Comparison of ENCODE assay signal across 8 cellular contexts in the genomic region with DNA sequence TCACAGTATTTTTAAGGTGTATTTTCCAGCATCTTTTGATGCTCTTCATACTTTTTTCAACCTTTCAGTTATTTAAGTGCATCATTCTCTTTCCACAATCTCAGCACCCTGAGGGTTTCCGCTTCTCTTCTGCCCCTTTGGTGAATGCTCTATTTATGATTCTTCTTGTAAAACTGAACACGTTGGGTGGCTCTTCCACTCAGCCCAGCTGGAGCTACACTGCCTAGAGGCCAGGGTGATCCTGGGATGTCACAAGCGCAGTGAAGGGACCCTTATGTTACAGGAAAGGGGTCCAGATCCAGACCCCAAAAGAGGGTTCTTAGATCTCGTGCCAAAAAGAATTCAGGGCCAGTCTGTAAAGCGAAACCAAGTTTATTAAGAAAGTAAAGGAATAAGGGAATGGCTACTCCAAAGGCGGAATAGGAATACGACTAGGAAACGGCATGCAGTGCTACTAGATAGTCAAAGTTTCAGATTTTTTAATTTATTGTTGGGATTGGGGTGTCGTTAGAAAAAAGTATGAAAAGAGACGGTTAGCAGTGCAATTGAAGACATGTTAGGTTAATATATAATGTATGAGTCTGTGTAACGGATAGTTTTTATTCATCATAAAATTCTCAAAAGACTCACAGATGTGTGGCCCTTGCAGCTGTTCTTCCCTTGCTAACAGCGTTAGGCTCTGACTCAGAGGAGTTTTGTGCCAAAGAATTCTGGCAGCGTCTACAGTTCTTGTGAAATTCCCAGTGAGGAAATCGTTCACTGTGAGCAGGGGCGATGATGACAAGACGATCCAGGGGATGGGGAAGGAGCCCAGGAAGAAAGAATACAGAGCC. TPM values are rescaled to one million over a fixed set of nuclear protein-coding genes. Genes with fewer than 3 reads are reported as not detected.
DNase-seq lines count a peak whose midpoint lies in the region; TF ChIP-seq lines count a peak whose summit lies in the region.

No MANE protein-coding gene starts in this region.

- POLR2A ChIA-PET in HEK293 (lab: Yijun Ruan, JAX) = no interaction called here

- peak in 43 of 56 donors; percentile 3 to 84 (median 45) for DNase-seq in amygdala (lab: John Stamatoyannopoulos, UW)
- peak; percentile 93 for DNase-seq in right atrium auricular region (ENCODE audit: low spot score)
- peak; percentile 87 for DNase-seq in smooth muscle cell of the brain vasculature (ENCODE audit: low read depth, low spot score)
- DNase-seq in NCI-H2107 (lab: John Stamatoyannopoulos, UW) = no peak
- DNase-seq in NCI-H524 (lab: John Stamatoyannopoulos, UW) = no peak
- DNase-seq in stimulated activated CD4-positive, alpha-beta T cell treated with anti-CD3 and anti-CD28 coated beads, Interleukin-1b, Interleukin-23, amount 100 ng/mL, for 48 hours = no peak
- no peak for DNase-seq in effector memory CD4-positive, alpha-beta T cell

- H3K27me3 ChIP-seq in right atrium auricular region = no peaks in the 10 kb centered on the region
- H3K27me3 ChIP-seq in effector memory CD4-positive, alpha-beta T cell (replicated peaks; ENCODE audit: control insufficient read depth, insufficient read depth, low read length, poor library complexity, severe bottlenecking) = no peaks in the 10 kb centered on the region

- H3K9me3 ChIP-seq in HEK293 (ENCODE audit: control insufficient read depth, insufficient read depth, low read depth, low read length) (no peaks in the 10 kb centered on the region), right atrium auricular region (no peaks in the 10 kb centered on the region)
- no peaks in the 10 kb centered on the region for H3K9me3 ChIP-seq in effector memory CD4-positive, alpha-beta T cell (ENCODE audit: control insufficient read depth, low read length)

- CTCF ChIA-PET in HEK293 (lab: Yijun Ruan, JAX) = interaction anchor here (0.6 to 1.2 kb wide), 2 partner anchors 11 to 42 kb away, joined by 3 to 4 read pairs; no protein-coding TSS in a partner anchor

- H3K36me3 ChIP-seq in HEK293 (ENCODE audit: control insufficient read depth in 2 of 2, insufficient read depth in 1 of 2, low read length in 2 of 2) (no peaks in the 10 kb centered on the region), right atrium auricular region (no peaks in the 10 kb centered on the region)
- no peaks in the 10 kb centered on the region for H3K36me3 ChIP-seq in effector memory CD4-positive, alpha-beta T cell (ENCODE audit: control insufficient read depth, insufficient read depth, low read length)

- H3K27ac ChIP-seq in HEK293 (ENCODE audit: extremely low read depth, low read depth, low read length) (no peak overlapping the region), right atrium auricular region (peak overlapping the region; percentile 65 to 72)
- no peak overlapping the region for H3K27ac ChIP-seq in effector memory CD4-positive, alpha-beta T cell (ENCODE audit: insufficient read depth, low read length, poor library complexity, severe bottlenecking)

- H3K4me1 ChIP-seq in HEK293 (ENCODE audit: control insufficient read depth, insufficient read depth, low read length) (no peaks in the 10 kb centered on the region), right atrium auricular region (peaks cover 0 to 10% of the 10 kb centered on the region in 2 donors)
- H3K4me1 ChIP-seq in effector memory CD4-positive, alpha-beta T cell (ENCODE audit: control insufficient read depth, insufficient read depth, low read length, poor library complexity, severe bottlenecking) = no peaks in the 10 kb centered on the region

- H3K4me3 ChIP-seq in HEK293 (ENCODE audit: low read depth, low read length) (no peak overlapping the region), right atrium auricular region (peak overlapping the region in 1 of 2 donors; percentile 13)
- no peak overlapping the region for H3K4me3 ChIP-seq in effector memory CD4-positive, alpha-beta T cell (ENCODE audit: insufficient read depth, low read depth, low read length, poor library complexity, severe bottlenecking)

- TF ChIP-seq CTCF in HEK293 (tag by site-specific recombination; IDR thresholded peaks at IDR 0.05) = no peak
- TF ChIP-seq CTCF in right atrium auricular region (IDR thresholded peaks at IDR 0.05) = no peak

TF ChIP-seq in HEK293, 187 proteins besides CTCF, POLR2A, EP300 and RAD21:
- TF ChIP-seq MYNN (tag by site-specific recombination; IDR thresholded peaks at IDR 0.05; ENCODE audit: borderline replicate concordance) (no peak), ZBTB20 (tag by site-specific recombination; IDR thresholded peaks at IDR 0.05) (peak; percentile 58; the same call in 1 of the 2 replicates), ZNF548 (tag by site-specific recombination; IDR thresholded peaks at IDR 0.05) (no peak), MZF1 (tag by site-specific recombination; IDR thresholded peaks at IDR 0.05; ENCODE audit: borderline replicate concordance) (no peak), ZNF626 (tag by site-specific recombination; IDR thresholded peaks at IDR 0.05) (no peak)
- TF ChIP-seq, protein P1, sequence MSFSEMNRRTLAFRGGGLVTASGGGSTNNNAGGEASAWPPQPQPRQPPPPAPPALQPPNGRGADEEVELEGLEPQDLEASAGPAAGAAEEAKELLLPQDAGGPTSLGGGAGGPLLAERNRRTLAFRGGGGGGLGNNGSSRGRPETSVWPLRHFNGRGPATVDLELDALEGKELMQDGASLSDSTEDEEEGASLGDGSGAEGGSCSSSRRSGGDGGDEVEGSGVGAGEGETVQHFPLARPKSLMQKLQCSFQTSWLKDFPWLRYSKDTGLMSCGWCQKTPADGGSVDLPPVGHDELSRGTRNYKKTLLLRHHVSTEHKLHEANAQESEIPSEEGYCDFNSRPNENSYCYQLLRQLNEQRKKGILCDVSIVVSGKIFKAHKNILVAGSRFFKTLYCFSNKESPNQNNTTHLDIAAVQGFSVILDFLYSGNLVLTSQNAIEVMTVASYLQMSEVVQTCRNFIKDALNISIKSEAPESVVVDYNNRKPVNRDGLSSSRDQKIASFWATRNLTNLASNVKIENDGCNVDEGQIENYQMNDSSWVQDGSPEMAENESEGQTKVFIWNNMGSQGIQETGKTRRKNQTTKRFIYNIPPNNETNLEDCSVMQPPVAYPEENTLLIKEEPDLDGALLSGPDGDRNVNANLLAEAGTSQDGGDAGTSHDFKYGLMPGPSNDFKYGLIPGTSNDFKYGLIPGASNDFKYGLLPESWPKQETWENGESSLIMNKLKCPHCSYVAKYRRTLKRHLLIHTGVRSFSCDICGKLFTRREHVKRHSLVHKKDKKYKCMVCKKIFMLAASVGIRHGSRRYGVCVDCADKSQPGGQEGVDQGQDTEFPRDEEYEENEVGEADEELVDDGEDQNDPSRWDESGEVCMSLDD (tag by site-specific recombination; IDR thresholded peaks at IDR 0.05) = no peak

RNA-seq across cellular contexts. Expression of a gene that starts 14.4 kb away (rescaled TPM):
- total RNA-seq in right atrium auricular region = not detected

RNA-seq across cellular contexts. Expression of a gene that starts 34.6 kb away (rescaled TPM):
- 10 to 100 TPM in 1 of 2 donors, 1 to 10 TPM in 1; 7.5 to 10.1 TPM for total RNA-seq in right atrium auricular region

RNA-seq across cellular contexts. Expression of a gene that starts 46.7 kb away (rescaled TPM):
- total RNA-seq in right atrium auricular region = 10 to 100 TPM; 28.8 to 37.4 TPM

Comparison
In these comparisons a context has a peak if more than half of its experiments do, and no peak if none do; other contexts are left out.
1. H3K27ac ChIP-seq: peak in right atrium auricular region (2 of 2); none in HEK293 (single experiment) and effector memory CD4-positive, alpha-beta T cell (single experiment).
2. DNase-seq: peak in amygdala (43 of 56), right atrium auricular region (single experiment) and smooth muscle cell of the brain vasculature (single experiment); none in NCI-H2107 (single experiment), NCI-H524 (0 of 2), stimulated activated CD4-positive, alpha-beta T cell treated with anti-CD3 and anti-CD28 coated beads, Interleukin-1b, Interleukin-23, amount 100 ng/mL, for 48 hours (single experiment) and effector memory CD4-positive, alpha-beta T cell (0 of 3).